Comparison of ENCODE assay signal across 25 cellular contexts in genomic region chr5:98909363-98909762, GRCh38. TPM values are rescaled to one million over a fixed set of nuclear protein-coding genes. Genes with fewer than 3 reads are reported as not detected.
DNase-seq lines count a peak whose midpoint lies in the region; ATAC-seq, FAIRE-seq and TF ChIP-seq lines count a peak whose summit lies in the region.
"Had no signal": no experiment of that assay in that cellular context is flagged by ENCODE, and none has a peak within 500 bp of the region (broad histone marks: within the 10 kb centered on the region; RNA-seq: fewer than 3 reads in every experiment).

No MANE protein-coding gene starts in this region.

- no peak overlapping the region for H3K9ac ChIP-seq in adipocyte (ENCODE audit: low read length)
- H3K9ac ChIP-seq: BLaER1 treated with 17β-estradiol and CSF1 and Interleukin-3, amounts not matched to agents 10 nM and 100 nM had no signal

- H3K36me3 ChIP-seq in adipocyte (ENCODE audit: control insufficient read depth, insufficient read depth, low read length, severe bottlenecking) = peaks cover 24% of the 10 kb centered on the region
- peaks cover 6% of the 10 kb centered on the region for H3K36me3 ChIP-seq in neutrophil
- H3K36me3 ChIP-seq: breast epithelium, tibial artery had no signal

- peak overlapping the region; percentile 33 for H3K27ac ChIP-seq in neutrophil
- H3K27ac ChIP-seq in substantia nigra (ENCODE audit: low read depth, low read length, poor library complexity, severe bottlenecking) = no peak overlapping the region
- H3K27ac ChIP-seq: breast epithelium, coronary artery, esophagus squamous epithelium, lower lobe of right lung, tibial artery had no signal

- POLR2A ChIA-PET in activated CD4-positive, alpha-beta memory T cell treated with anti-CD3 and anti-CD28 coated beads, Interleukin-2, amount 10 ng/mL, durations not matched to agents 7 days and 5 days (lab: Charles Lee) = interaction anchor here (1.6 to 6.1 kb wide), 2 partner anchors 18 to 147 kb away, joined by 5 to 77 read pairs; partner anchors contain the start of gene CHD1
- POLR2A ChIA-PET in activated CD4-positive, alpha-beta memory T cell treated with anti-CD3 and anti-CD28 coated beads for 36 hours (lab: Charles Lee) = no interaction called here

- H3K4me3 Mint-ChIP-seq in activated CD4-positive, alpha-beta memory T cell treated with anti-CD3 and anti-CD28 coated beads, Interleukin-2, amount 10 ng/mL, durations not matched to agents 7 days and 5 days = no peak overlapping the region
- no peak overlapping the region for H3K4me3 Mint-ChIP-seq in activated CD4-positive, alpha-beta memory T cell treated with anti-CD3 and anti-CD28 coated beads for 36 hours
- H3K4me3 Mint-ChIP-seq: activated B cell treated with CpG ODN at 0.5 μM for 24 hours; endodermal cell; stimulated activated naive CD8-positive, alpha-beta T cell treated with anti-CD3 and anti-CD28 coated beads, Interleukin-15, Interleukin-2, amounts not matched to agents 100 ng/mL and 50 ng/mL, for 24 hours had no signal

- TF ChIP-seq CTCF in neutrophil (IDR thresholded peaks at IDR 0.05) = no peak

- no peak overlapping the region for H3K4me3 ChIP-seq in adipocyte (ENCODE audit: low read length)
- no peak overlapping the region for H3K4me3 ChIP-seq in neutrophil (ENCODE audit: low read depth in 1 of 2, low read length in 1 of 2)
- H3K4me3 ChIP-seq: BLaER1 treated with 17β-estradiol and CSF1 and Interleukin-3, amounts not matched to agents 10 nM and 100 nM; breast epithelium; coronary artery; esophagus squamous epithelium; lower lobe of right lung; tibial artery had no signal

- no peak for ATAC-seq in HG03159 (IDR thresholded peaks at IDR 0.05; ENCODE audit: unreplicated experiment)
- ATAC-seq: lower lobe of right lung had no signal

- peaks cover 43% of the 10 kb centered on the region for H3K4me1 Mint-ChIP-seq in activated CD4-positive, alpha-beta memory T cell treated with anti-CD3 and anti-CD28 coated beads, Interleukin-2, amount 10 ng/mL, durations not matched to agents 7 days and 5 days
- H3K4me1 Mint-ChIP-seq in activated CD4-positive, alpha-beta memory T cell treated with anti-CD3 and anti-CD28 coated beads for 36 hours (ENCODE audit: low read depth) = peaks cover 65% of the 10 kb centered on the region

- DNase-seq in activated CD4-positive, alpha-beta memory T cell treated with anti-CD3 and anti-CD28 coated beads, Interleukin-2, amount 10 ng/mL, durations not matched to agents 7 days and 5 days = no peak
- DNase-seq in activated CD4-positive, alpha-beta memory T cell treated with anti-CD3 and anti-CD28 coated beads for 36 hours = no peak
- peak; percentile 8 for DNase-seq in adipocyte (ENCODE audit: low read depth)
- no peak for DNase-seq in substantia nigra (lab: John Stamatoyannopoulos, UW)
- DNase-seq in glomerular visceral epithelial cell (ENCODE audit: extremely low spot score) = no peak
- DNase-seq: activated B cell treated with CpG ODN at 0.5 μM for 24 hours; amniotic stem cell; endodermal cell; esophagus squamous epithelium; GF-D8; glutamatergic neuron; Kasumi-1; lower lobe of right lung; NCI-H1694 treated with DMSO at 0.1 percent for 48 hours; NCI-H526; stimulated activated CD4-positive, alpha-beta T cell treated with anti-CD3 and anti-CD28 coated beads, Interleukin-2, amount 100 ng/mL, for 48 hours; tibial artery had no signal

- peak; percentile 28 for FAIRE-seq in G401.6 (lab: Jason Lieb, UNC)

- CTCF ChIA-PET in activated CD4-positive, alpha-beta memory T cell treated with anti-CD3 and anti-CD28 coated beads, Interleukin-2, amount 10 ng/mL, durations not matched to agents 7 days and 5 days (lab: Charles Lee) = no interaction called here
- CTCF ChIA-PET in activated CD4-positive, alpha-beta memory T cell treated with anti-CD3 and anti-CD28 coated beads for 36 hours (lab: Charles Lee) = interaction anchor here (1.3 kb wide), 1 partner anchor 15 kb away, joined by 3 read pairs; no protein-coding TSS in a partner anchor

- no peaks in the 10 kb centered on the region for H3K9me3 Mint-ChIP-seq in activated CD4-positive, alpha-beta memory T cell treated with anti-CD3 and anti-CD28 coated beads, Interleukin-2, amount 10 ng/mL, durations not matched to agents 7 days and 5 days
- H3K9me3 Mint-ChIP-seq in activated CD4-positive, alpha-beta memory T cell treated with anti-CD3 and anti-CD28 coated beads for 36 hours = no peaks in the 10 kb centered on the region
- H3K9me3 Mint-ChIP-seq: activated B cell treated with CpG ODN at 0.5 μM for 24 hours; activated T-helper 2 cell treated with anti-CD3 and anti-CD28 coated beads, Interferon-gamma antibody, Interleukin-2, Interleukin-4, amounts not matched to agents 10 μg/mL and 5 μg/mL and 100 μg/mL, durations not matched to agents 14 hours and 24 hours and 36 hours; endodermal cell; stimulated activated naive CD8-positive, alpha-beta T cell treated with anti-CD3 and anti-CD28 coated beads, Interleukin-15, Interleukin-2, amounts not matched to agents 100 ng/mL and 50 ng/mL, for 24 hours had no signal

- H3K4me1 ChIP-seq in adipocyte (ENCODE audit: control insufficient read depth, insufficient read depth, low read length) = peaks cover 8% of the 10 kb centered on the region
- H3K4me1 ChIP-seq in neutrophil (ENCODE audit: control insufficient read depth in 1 of 2, insufficient read depth in 1 of 2, low read depth in 1 of 2, low read length in 1 of 2) = peaks cover 7 to 9% of the 10 kb centered on the region in 2 experiments
- H3K4me1 ChIP-seq: breast epithelium had no signal

- intact Hi-C loops in activated CD4-positive, alpha-beta memory T cell treated with anti-CD3 and anti-CD28 coated beads for 36 hours (cut with micrococcal nuclease) = no loop called here

- H3K36me3 Mint-ChIP-seq in activated CD4-positive, alpha-beta memory T cell treated with anti-CD3 and anti-CD28 coated beads, Interleukin-2, amount 10 ng/mL, durations not matched to agents 7 days and 5 days (ENCODE audit: low read depth) = peaks cover 24% of the 10 kb centered on the region
- peaks cover 15% of the 10 kb centered on the region for H3K36me3 Mint-ChIP-seq in activated CD4-positive, alpha-beta memory T cell treated with anti-CD3 and anti-CD28 coated beads for 36 hours

- no peaks in the 10 kb centered on the region for H3K27me3 ChIP-seq in adipocyte (replicated peaks; ENCODE audit: control insufficient read depth, insufficient read depth, low read length)
- no peaks in the 10 kb centered on the region for H3K27me3 ChIP-seq in neutrophil
- H3K27me3 ChIP-seq: BLaER1 treated with 17β-estradiol and CSF1 and Interleukin-3, amounts not matched to agents 10 nM and 100 nM; breast epithelium; esophagus squamous epithelium; tibial artery had no signal

- no peaks in the 10 kb centered on the region for H3K9me3 ChIP-seq in adipocyte (ENCODE audit: control insufficient read depth, low read length)
- H3K9me3 ChIP-seq in neutrophil = no peaks in the 10 kb centered on the region
- H3K9me3 ChIP-seq: BLaER1 treated with 17β-estradiol and CSF1 and Interleukin-3, amounts not matched to agents 10 nM and 100 nM; breast epithelium; esophagus squamous epithelium; lower lobe of right lung; tibial artery had no signal

- no peaks in the 10 kb centered on the region for H3K27me3 Mint-ChIP-seq in activated CD4-positive, alpha-beta memory T cell treated with anti-CD3 and anti-CD28 coated beads, Interleukin-2, amount 10 ng/mL, durations not matched to agents 7 days and 5 days
- no peaks in the 10 kb centered on the region for H3K27me3 Mint-ChIP-seq in activated CD4-positive, alpha-beta memory T cell treated with anti-CD3 and anti-CD28 coated beads for 36 hours
- H3K27me3 Mint-ChIP-seq: activated B cell treated with CpG ODN at 0.5 μM for 24 hours; stimulated activated naive CD8-positive, alpha-beta T cell treated with anti-CD3 and anti-CD28 coated beads, Interleukin-15, Interleukin-2, amounts not matched to agents 100 ng/mL and 50 ng/mL, for 24 hours had no signal

- peak overlapping the region; percentile 23 for H3K27ac Mint-ChIP-seq in activated CD4-positive, alpha-beta memory T cell treated with anti-CD3 and anti-CD28 coated beads, Interleukin-2, amount 10 ng/mL, durations not matched to agents 7 days and 5 days
- no peak overlapping the region for H3K27ac Mint-ChIP-seq in activated CD4-positive, alpha-beta memory T cell treated with anti-CD3 and anti-CD28 coated beads for 36 hours
- H3K27ac Mint-ChIP-seq: activated B cell treated with CpG ODN at 0.5 μM for 24 hours; activated T-helper 2 cell treated with anti-CD3 and anti-CD28 coated beads, Interferon-gamma antibody, Interleukin-2, Interleukin-4, amounts not matched to agents 10 μg/mL and 5 μg/mL and 100 μg/mL, durations not matched to agents 14 hours and 24 hours and 36 hours; endodermal cell; stimulated activated naive CD8-positive, alpha-beta T cell treated with anti-CD3 and anti-CD28 coated beads, Interleukin-15, Interleukin-2, amounts not matched to agents 100 ng/mL and 50 ng/mL, for 24 hours had no signal

RNA-seq across cellular contexts. Expression of gene CHD1, which starts 19.4 kb away (rescaled TPM):
- 10 to 100 TPM; 45.4 to 47.5 TPM for total RNA-seq in activated CD4-positive, alpha-beta memory T cell treated with anti-CD3 and anti-CD28 coated beads, Interleukin-2, amount 10 ng/mL, durations not matched to agents 7 days and 5 days
- 10 to 100 TPM; 50.1 to 53.4 TPM for total RNA-seq in activated CD4-positive, alpha-beta memory T cell treated with anti-CD3 and anti-CD28 coated beads for 36 hours
